In genomic region chr1:25779387-25779786, GRCh38 we compare ENCODE assay signal across 24 cellular contexts.
"Had no signal": no experiment of that assay in that cellular context is flagged by ENCODE, and none has a peak within 500 bp of the region (broad histone marks: within the 10 kb centered on the region; RNA-seq: fewer than 3 reads in every experiment).

No MANE protein-coding gene starts in this region.

- H3K4me1 ChIP-seq: foreskin keratinocyte had no signal

- H3K36me3 ChIP-seq: neutrophil, right lobe of liver had no signal

- H3K27me3 Mint-ChIP-seq: activated CD4-positive, alpha-beta T cell treated with anti-CD3 and anti-CD28 coated beads for 36 hours; activated naive CD4-positive, alpha-beta T cell treated with anti-CD3 and anti-CD28 coated beads, Interleukin-2, amount 50 U/mL, for 24 hours; activated naive CD8-positive, alpha-beta T cell treated with anti-CD3 and anti-CD28 coated beads, Interleukin-2, amount 50 U/mL, for 24 hours; stimulated activated naive CD8-positive, alpha-beta T cell treated with anti-CD3 and anti-CD28 coated beads, Interleukin-15, amount 100 ng/mL, for 72 hours had no signal

- H3K9me3 ChIP-seq: esophagus muscularis mucosa, heart right ventricle, left ventricle myocardium inferior, neutrophil, right lobe of liver, upper lobe of right lung had no signal

- H3K9me3 Mint-ChIP-seq: activated naive CD4-positive, alpha-beta T cell treated with anti-CD3 and anti-CD28 coated beads, Interleukin-2, amount 50 U/mL, for 24 hours; activated naive CD8-positive, alpha-beta T cell treated with anti-CD3 and anti-CD28 coated beads, Interleukin-2, amount 50 U/mL, for 24 hours; activated T-helper 2 cell treated with anti-CD3 and anti-CD28 coated beads, Interferon-gamma antibody, Interleukin-2, Interleukin-4, amounts not matched to agents 10 μg/mL and 5 μg/mL and 100 μg/mL, durations not matched to agents 14 hours and 24 hours and 36 hours; nephron progenitor cell; stimulated activated effector memory CD8-positive, alpha-beta T cell treated with anti-CD3 and anti-CD28 coated beads, Interleukin-12 subunit alpha, Interleukin-12 subunit beta, amount 100 ng/mL, for 72 hours; stimulated activated naive CD8-positive, alpha-beta T cell treated with anti-CD3 and anti-CD28 coated beads, Interleukin-15, amount 100 ng/mL, for 72 hours; T-helper 2 cell treated with Interferon-gamma antibody and Interleukin-4, amounts not matched to agents 5 μg/mL and 100 μg/mL, for 36 hours had no signal

- H3K27ac ChIP-seq: esophagus muscularis mucosa, foreskin keratinocyte, heart right ventricle, left ventricle myocardium inferior, neutrophil, right lobe of liver, upper lobe of right lung had no signal

- H3K4me3 ChIP-seq: esophagus muscularis mucosa, heart right ventricle, left ventricle myocardium inferior, right lobe of liver, upper lobe of right lung had no signal

- H3K27me3 ChIP-seq: esophagus muscularis mucosa, heart right ventricle, right lobe of liver, upper lobe of right lung had no signal

- H3K4me3 Mint-ChIP-seq: activated CD4-positive, alpha-beta T cell treated with anti-CD3 and anti-CD28 coated beads for 36 hours; activated CD8-positive, alpha-beta memory T cell treated with anti-CD3 and anti-CD28 coated beads, Interleukin-2, amount 10 ng/mL, durations not matched to agents 7 days and 5 days; activated CD8-positive, alpha-beta T cell treated with anti-CD3 and anti-CD28 coated beads, Interleukin-2, amount 10 ng/mL, durations not matched to agents 7 days and 5 days; activated naive CD4-positive, alpha-beta T cell treated with anti-CD3 and anti-CD28 coated beads, Interleukin-2, amount 50 U/mL, for 24 hours; activated naive CD8-positive, alpha-beta T cell treated with anti-CD3 and anti-CD28 coated beads, Interleukin-2, amount 50 U/mL, for 24 hours; nephron progenitor cell; stimulated activated effector memory CD8-positive, alpha-beta T cell treated with anti-CD3 and anti-CD28 coated beads, Interleukin-12 subunit alpha, Interleukin-12 subunit beta, amount 100 ng/mL, for 72 hours; stimulated activated naive CD8-positive, alpha-beta T cell treated with anti-CD3 and anti-CD28 coated beads, Interleukin-15, amount 100 ng/mL, for 72 hours; T-helper 2 cell treated with Interferon-gamma antibody and Interleukin-4, amounts not matched to agents 5 μg/mL and 100 μg/mL, for 36 hours had no signal

- H3K27ac Mint-ChIP-seq: activated CD4-positive, alpha-beta T cell treated with anti-CD3 and anti-CD28 coated beads for 36 hours; activated CD8-positive, alpha-beta memory T cell treated with anti-CD3 and anti-CD28 coated beads, Interleukin-2, amount 10 ng/mL, durations not matched to agents 7 days and 5 days; activated CD8-positive, alpha-beta T cell treated with anti-CD3 and anti-CD28 coated beads, Interleukin-2, amount 10 ng/mL, durations not matched to agents 7 days and 5 days; activated naive CD8-positive, alpha-beta T cell treated with anti-CD3 and anti-CD28 coated beads, Interleukin-2, amount 50 U/mL, for 24 hours; activated T-helper 2 cell treated with anti-CD3 and anti-CD28 coated beads, Interferon-gamma antibody, Interleukin-2, Interleukin-4, amounts not matched to agents 10 μg/mL and 5 μg/mL and 100 μg/mL, durations not matched to agents 14 hours and 24 hours and 36 hours; nephron progenitor cell; T-helper 2 cell treated with Interferon-gamma antibody and Interleukin-4, amounts not matched to agents 5 μg/mL and 100 μg/mL, for 36 hours had no signal

- DNase-seq: activated CD4-positive, alpha-beta T cell treated with anti-CD3 and anti-CD28 coated beads for 36 hours; activated CD4-positive, CD25-positive, alpha-beta regulatory T cell; activated CD8-positive, alpha-beta memory T cell treated with anti-CD3 and anti-CD28 coated beads, Interleukin-2, amount 10 ng/mL, durations not matched to agents 7 days and 5 days; activated CD8-positive, alpha-beta T cell treated with anti-CD3 and anti-CD28 coated beads, Interleukin-2, amount 10 ng/mL, durations not matched to agents 7 days and 5 days; activated naive CD8-positive, alpha-beta T cell treated with anti-CD3 and anti-CD28 coated beads, Interleukin-2, amount 50 U/mL, for 24 hours; activated T-cell treated with anti-CD3 and anti-CD28 coated beads, Interleukin-2, amount 50 U/mL, for 48 hours; amygdala; central memory CD4-positive, alpha-beta T cell; foreskin keratinocyte; heart right ventricle; left ventricle myocardium inferior; nephron progenitor cell; right lobe of liver; stimulated activated CD4-positive, alpha-beta T cell treated with anti-CD3 and anti-CD28 coated beads, Interleukin-4, amount 100 ng/mL, for 24 hours; stimulated activated naive CD8-positive, alpha-beta T cell treated with anti-CD3 and anti-CD28 coated beads, Interleukin-15, amount 100 ng/mL, for 72 hours; substantia nigra; upper lobe of right lung had no signal

- H3K36me3 Mint-ChIP-seq: activated CD8-positive, alpha-beta memory T cell treated with anti-CD3 and anti-CD28 coated beads, Interleukin-2, amount 10 ng/mL, durations not matched to agents 7 days and 5 days had no signal

- ATAC-seq: activated CD4-positive, alpha-beta T cell treated with anti-CD3 and anti-CD28 coated beads for 36 hours; activated CD8-positive, alpha-beta memory T cell treated with anti-CD3 and anti-CD28 coated beads, Interleukin-2, amount 10 ng/mL, durations not matched to agents 7 days and 5 days; activated CD8-positive, alpha-beta T cell treated with anti-CD3 and anti-CD28 coated beads, Interleukin-2, amount 10 ng/mL, durations not matched to agents 7 days and 5 days; activated naive CD8-positive, alpha-beta T cell treated with anti-CD3 and anti-CD28 coated beads, Interleukin-2, amount 50 U/mL, for 24 hours; foreskin keratinocyte; heart right ventricle; stimulated activated effector memory CD8-positive, alpha-beta T cell treated with anti-CD3 and anti-CD28 coated beads, Interleukin-12 subunit alpha, Interleukin-12 subunit beta, amount 100 ng/mL, for 72 hours; stimulated activated naive CD8-positive, alpha-beta T cell treated with anti-CD3 and anti-CD28 coated beads, Interleukin-15, amount 100 ng/mL, for 72 hours; upper lobe of right lung had no signal

- FAIRE-seq: islet of Langerhans had no signal
